ENCODE assay signal across 18 cellular contexts in the genomic region with DNA sequence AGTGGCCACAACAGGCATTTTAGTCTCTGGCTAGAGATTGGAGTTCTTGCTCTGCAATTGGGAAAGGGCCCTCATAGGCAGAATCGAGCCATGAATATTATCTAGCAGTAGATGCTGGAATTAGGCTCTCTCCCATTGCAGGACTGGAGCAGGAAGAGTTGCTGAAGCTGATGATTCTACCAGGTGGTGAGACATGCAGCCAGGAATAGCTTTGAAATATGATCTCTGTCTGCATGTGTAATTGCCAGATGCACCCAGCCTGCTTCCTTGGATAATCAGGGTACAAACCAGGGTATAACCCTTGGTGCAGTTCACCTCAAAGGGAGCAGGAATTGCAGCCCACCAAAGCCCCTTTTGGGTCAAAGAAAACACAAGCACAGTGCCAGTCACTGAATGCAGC.
"Had no signal": no experiment of that assay in that cellular context is flagged by ENCODE, and none has a peak within 500 bp of the region (broad histone marks: within the 10 kb centered on the region; RNA-seq: fewer than 3 reads in every experiment).

No MANE protein-coding gene starts in this region.

- H3K9ac ChIP-seq: neural progenitor cell had no signal

- H3K4me3 ChIP-seq: dorsolateral prefrontal cortex, heart right ventricle, left lung, lower lobe of right lung, neural progenitor cell, ovary, right lobe of liver, spleen, tibial artery, upper lobe of left lung, uterus had no signal

- H3K9me3 ChIP-seq: left lung, lower lobe of right lung, ovary, right lobe of liver, tibial artery, upper lobe of left lung, uterus had no signal

- H3K36me3 ChIP-seq: heart right ventricle, left lung, lower lobe of right lung, neural progenitor cell, ovary, right lobe of liver, spleen, tibial artery, upper lobe of left lung, uterus had no signal

- DNase-seq: cortex of kidney; dorsolateral prefrontal cortex; effector CD8-positive, alpha-beta T cell; heart right ventricle; hypothalamus; left lung; lower lobe of right lung; nucleus accumbens; ovary; right lobe of liver; stimulated activated CD4-positive, alpha-beta T cell treated with anti-CD3 and anti-CD28 coated beads, Interleukin-15, amount 100 ng/mL, for 24 hours; stimulated activated CD4-positive, alpha-beta T cell treated with anti-CD3 and anti-CD28 coated beads, Interleukin-1b, Interleukin-23, amount 100 ng/mL, for 48 hours; stimulated activated CD4-positive, alpha-beta T cell treated with anti-CD3 and anti-CD28 coated beads, Interleukin-4, amount 100 ng/mL, for 24 hours; tibial artery; upper lobe of left lung; uterus had no signal

- H3K27me3 ChIP-seq: heart right ventricle, left lung, neural progenitor cell, ovary, right lobe of liver, spleen, tibial artery, upper lobe of left lung, uterus had no signal

- H3K27ac ChIP-seq: dorsolateral prefrontal cortex, heart right ventricle, left lung, lower lobe of right lung, neural progenitor cell, ovary, right lobe of liver, spleen, tibial artery, upper lobe of left lung, uterus had no signal

- H3K4me1 ChIP-seq: heart right ventricle, left lung, lower lobe of right lung, neural progenitor cell, right lobe of liver, spleen, upper lobe of left lung, uterus had no signal
